ENCODE assay signal across 14 cellular contexts in genomic region chr1:54938955-54939354, GRCh38. TPM values are rescaled to one million over a fixed set of nuclear protein-coding genes. Genes with fewer than 3 reads are reported as not detected.
"Had no signal": no experiment of that assay in that cellular context is flagged by ENCODE, and none has a peak within 500 bp of the region (broad histone marks: within the 10 kb centered on the region; RNA-seq: fewer than 3 reads in every experiment).

No MANE protein-coding gene starts in this region.

RNA-seq across cellular contexts. Expression of gene TMEM61, which starts 41.5 kb away (rescaled TPM):
- total RNA-seq: activated CD4-positive, alpha-beta memory T cell treated with anti-CD3 and anti-CD28 coated beads for 36 hours; activated naive CD4-positive, alpha-beta T cell treated with anti-CD3 and anti-CD28 coated beads for 36 hours; activated T-cell treated with anti-CD3 and anti-CD28 coated beads, Interleukin-2, amount 50 U/mL, for 72 hours; fibroblast of villous mesenchyme; liver; mononuclear cell; myocyte; neural crest cell; omental fat pad had no signal

RNA-seq across cellular contexts. Expression of gene BSND, which starts 59.8 kb away (rescaled TPM):
- total RNA-seq: activated CD4-positive, alpha-beta memory T cell treated with anti-CD3 and anti-CD28 coated beads for 36 hours; activated naive CD4-positive, alpha-beta T cell treated with anti-CD3 and anti-CD28 coated beads for 36 hours; activated T-cell treated with anti-CD3 and anti-CD28 coated beads, Interleukin-2, amount 50 U/mL, for 72 hours; fibroblast of villous mesenchyme; heart right ventricle; left cardiac atrium; mononuclear cell; myocyte; neural crest cell; omental fat pad; right lobe of liver; thyroid gland; upper lobe of right lung had no signal
